ENCODE assay signal across 2 cellular contexts in the genomic region with DNA sequence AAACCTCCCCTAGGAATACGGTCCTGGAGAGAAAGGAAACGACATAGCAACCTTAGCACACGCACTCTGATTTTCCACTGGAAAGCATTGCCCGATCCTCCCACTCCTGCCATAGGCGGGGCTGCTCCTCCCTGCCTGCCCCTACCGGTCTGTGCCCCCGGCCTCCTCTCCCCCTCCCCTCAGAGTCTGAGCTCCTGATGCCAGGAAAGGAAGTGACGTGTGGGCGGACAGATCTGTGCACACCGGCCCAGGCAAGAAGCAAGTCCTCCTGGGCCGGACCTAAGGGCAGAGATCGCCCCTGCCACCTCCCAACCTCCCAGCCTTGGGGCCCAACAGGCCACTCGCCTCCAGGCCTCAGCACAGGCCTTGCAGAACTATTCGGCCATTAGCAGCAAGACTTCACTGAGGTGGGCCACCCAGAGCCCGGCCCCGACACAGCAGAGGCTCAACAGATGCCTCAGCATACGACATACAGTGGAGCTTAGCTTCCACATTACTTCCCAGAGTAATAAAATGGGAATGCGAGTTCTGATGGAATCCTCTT.
TF ChIP-seq lines count a peak whose summit lies in the region.

No MANE protein-coding gene starts in this region.

TF ChIP-seq in SK-N-SH treated with all-trans-retinoic acid at 6 μM for 48 hours, 23 proteins besides CTCF, POLR2A, EP300 and RAD21 (continued from another document):
- TF ChIP-seq, protein P1, sequence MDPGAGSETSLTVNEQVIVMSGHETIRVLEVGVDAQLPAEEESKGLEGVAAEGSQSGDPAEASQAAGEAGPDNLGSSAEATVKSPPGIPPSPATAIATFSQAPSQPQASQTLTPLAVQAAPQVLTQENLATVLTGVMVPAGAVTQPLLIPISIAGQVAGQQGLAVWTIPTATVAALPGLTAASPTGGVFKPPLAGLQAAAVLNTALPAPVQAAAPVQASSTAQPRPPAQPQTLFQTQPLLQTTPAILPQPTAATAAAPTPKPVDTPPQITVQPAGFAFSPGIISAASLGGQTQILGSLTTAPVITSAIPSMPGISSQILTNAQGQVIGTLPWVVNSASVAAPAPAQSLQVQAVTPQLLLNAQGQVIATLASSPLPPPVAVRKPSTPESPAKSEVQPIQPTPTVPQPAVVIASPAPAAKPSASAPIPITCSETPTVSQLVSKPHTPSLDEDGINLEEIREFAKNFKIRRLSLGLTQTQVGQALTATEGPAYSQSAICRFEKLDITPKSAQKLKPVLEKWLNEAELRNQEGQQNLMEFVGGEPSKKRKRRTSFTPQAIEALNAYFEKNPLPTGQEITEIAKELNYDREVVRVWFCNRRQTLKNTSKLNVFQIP (CRISPR knock-in tag; IDR thresholded peaks at IDR 0.05; ENCODE audit: borderline replicate concordance, low read depth), result no peak
- TF ChIP-seq, protein P2, sequence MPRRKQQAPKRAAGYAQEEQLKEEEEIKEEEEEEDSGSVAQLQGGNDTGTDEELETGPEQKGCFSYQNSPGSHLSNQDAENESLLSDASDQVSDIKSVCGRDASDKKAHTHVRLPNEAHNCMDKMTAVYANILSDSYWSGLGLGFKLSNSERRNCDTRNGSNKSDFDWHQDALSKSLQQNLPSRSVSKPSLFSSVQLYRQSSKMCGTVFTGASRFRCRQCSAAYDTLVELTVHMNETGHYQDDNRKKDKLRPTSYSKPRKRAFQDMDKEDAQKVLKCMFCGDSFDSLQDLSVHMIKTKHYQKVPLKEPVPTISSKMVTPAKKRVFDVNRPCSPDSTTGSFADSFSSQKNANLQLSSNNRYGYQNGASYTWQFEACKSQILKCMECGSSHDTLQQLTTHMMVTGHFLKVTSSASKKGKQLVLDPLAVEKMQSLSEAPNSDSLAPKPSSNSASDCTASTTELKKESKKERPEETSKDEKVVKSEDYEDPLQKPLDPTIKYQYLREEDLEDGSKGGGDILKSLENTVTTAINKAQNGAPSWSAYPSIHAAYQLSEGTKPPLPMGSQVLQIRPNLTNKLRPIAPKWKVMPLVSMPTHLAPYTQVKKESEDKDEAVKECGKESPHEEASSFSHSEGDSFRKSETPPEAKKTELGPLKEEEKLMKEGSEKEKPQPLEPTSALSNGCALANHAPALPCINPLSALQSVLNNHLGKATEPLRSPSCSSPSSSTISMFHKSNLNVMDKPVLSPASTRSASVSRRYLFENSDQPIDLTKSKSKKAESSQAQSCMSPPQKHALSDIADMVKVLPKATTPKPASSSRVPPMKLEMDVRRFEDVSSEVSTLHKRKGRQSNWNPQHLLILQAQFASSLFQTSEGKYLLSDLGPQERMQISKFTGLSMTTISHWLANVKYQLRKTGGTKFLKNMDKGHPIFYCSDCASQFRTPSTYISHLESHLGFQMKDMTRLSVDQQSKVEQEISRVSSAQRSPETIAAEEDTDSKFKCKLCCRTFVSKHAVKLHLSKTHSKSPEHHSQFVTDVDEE (CRISPR knock-in tag; IDR thresholded peaks at IDR 0.05), result no peak
- TF ChIP-seq, protein P3, sequence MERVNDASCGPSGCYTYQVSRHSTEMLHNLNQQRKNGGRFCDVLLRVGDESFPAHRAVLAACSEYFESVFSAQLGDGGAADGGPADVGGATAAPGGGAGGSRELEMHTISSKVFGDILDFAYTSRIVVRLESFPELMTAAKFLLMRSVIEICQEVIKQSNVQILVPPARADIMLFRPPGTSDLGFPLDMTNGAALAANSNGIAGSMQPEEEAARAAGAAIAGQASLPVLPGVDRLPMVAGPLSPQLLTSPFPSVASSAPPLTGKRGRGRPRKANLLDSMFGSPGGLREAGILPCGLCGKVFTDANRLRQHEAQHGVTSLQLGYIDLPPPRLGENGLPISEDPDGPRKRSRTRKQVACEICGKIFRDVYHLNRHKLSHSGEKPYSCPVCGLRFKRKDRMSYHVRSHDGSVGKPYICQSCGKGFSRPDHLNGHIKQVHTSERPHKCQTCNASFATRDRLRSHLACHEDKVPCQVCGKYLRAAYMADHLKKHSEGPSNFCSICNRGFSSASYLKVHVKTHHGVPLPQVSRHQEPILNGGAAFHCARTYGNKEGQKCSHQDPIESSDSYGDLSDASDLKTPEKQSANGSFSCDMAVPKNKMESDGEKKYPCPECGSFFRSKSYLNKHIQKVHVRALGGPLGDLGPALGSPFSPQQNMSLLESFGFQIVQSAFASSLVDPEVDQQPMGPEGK (CRISPR knock-in tag; IDR thresholded peaks at IDR 0.05; ENCODE audit: borderline replicate concordance), result no peak
- TF ChIP-seq SNAI2 (CRISPR knock-in tag; IDR thresholded peaks at IDR 0.05) (no peak), OSR1 (CRISPR knock-in tag; IDR thresholded peaks at IDR 0.05) (no peak), ZC3H10 (CRISPR knock-in tag; IDR thresholded peaks at IDR 0.05) (no peak), ZFP30 (CRISPR knock-in tag; IDR thresholded peaks at IDR 0.05) (no peak)
TF ChIP-seq in SK-N-SH treated with all-trans-retinoic acid at 6 μM for 48 hours: peak in this region for 0.

TF ChIP-seq in HepG2, 621 proteins besides CTCF, POLR2A, EP300 and RAD21 (continued from another document and continues in another):
- TF ChIP-seq BRCA1 (CRISPR knock-in tag; IDR thresholded peaks at IDR 0.05), result no peak
- TF ChIP-seq, protein P4, sequence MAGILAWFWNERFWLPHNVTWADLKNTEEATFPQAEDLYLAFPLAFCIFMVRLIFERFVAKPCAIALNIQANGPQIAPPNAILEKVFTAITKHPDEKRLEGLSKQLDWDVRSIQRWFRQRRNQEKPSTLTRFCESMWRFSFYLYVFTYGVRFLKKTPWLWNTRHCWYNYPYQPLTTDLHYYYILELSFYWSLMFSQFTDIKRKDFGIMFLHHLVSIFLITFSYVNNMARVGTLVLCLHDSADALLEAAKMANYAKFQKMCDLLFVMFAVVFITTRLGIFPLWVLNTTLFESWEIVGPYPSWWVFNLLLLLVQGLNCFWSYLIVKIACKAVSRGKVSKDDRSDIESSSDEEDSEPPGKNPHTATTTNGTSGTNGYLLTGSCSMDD (CRISPR knock-in tag; IDR thresholded peaks at IDR 0.05), result no peak
- TF ChIP-seq, protein P5, sequence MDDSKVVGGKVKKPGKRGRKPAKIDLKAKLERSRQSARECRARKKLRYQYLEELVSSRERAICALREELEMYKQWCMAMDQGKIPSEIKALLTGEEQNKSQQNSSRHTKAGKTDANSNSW (CRISPR knock-in tag; IDR thresholded peaks at IDR 0.05; ENCODE audit: borderline replicate concordance), result no peak
- TF ChIP-seq, protein P6, sequence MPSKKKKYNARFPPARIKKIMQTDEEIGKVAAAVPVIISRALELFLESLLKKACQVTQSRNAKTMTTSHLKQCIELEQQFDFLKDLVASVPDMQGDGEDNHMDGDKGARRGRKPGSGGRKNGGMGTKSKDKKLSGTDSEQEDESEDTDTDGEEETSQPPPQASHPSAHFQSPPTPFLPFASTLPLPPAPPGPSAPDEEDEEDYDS (CRISPR knock-in tag; IDR thresholded peaks at IDR 0.05), result no peak
- TF ChIP-seq CCAR2 (optimal IDR thresholded peaks at IDR 0.05; ENCODE audit: low read depth, low read length), result no peak
- TF ChIP-seq, protein P7, sequence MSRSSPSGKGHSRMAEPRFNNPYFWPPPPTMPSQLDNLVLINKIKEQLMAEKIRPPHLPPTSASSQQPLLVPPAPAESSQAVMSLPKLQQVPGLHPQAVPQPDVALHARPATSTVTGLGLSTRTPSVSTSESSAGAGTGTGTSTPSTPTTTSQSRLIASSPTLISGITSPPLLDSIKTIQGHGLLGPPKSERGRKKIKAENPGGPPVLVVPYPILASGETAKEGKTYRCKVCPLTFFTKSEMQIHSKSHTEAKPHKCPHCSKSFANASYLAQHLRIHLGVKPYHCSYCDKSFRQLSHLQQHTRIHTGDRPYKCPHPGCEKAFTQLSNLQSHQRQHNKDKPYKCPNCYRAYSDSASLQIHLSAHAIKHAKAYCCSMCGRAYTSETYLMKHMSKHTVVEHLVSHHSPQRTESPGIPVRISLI (CRISPR knock-in tag; IDR thresholded peaks at IDR 0.05; ENCODE audit: borderline replicate concordance), result no peak
- TF ChIP-seq ZNF383 (CRISPR knock-in tag; IDR thresholded peaks at IDR 0.05; ENCODE audit: borderline replicate concordance), result no peak
- TF ChIP-seq TOE1 (CRISPR knock-in tag; IDR thresholded peaks at IDR 0.05), result no peak
- TF ChIP-seq, protein P8, sequence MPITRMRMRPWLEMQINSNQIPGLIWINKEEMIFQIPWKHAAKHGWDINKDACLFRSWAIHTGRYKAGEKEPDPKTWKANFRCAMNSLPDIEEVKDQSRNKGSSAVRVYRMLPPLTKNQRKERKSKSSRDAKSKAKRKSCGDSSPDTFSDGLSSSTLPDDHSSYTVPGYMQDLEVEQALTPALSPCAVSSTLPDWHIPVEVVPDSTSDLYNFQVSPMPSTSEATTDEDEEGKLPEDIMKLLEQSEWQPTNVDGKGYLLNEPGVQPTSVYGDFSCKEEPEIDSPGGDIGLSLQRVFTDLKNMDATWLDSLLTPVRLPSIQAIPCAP (CRISPR knock-in tag; IDR thresholded peaks at IDR 0.05; ENCODE audit: low read depth), result no peak
- TF ChIP-seq, protein P9, sequence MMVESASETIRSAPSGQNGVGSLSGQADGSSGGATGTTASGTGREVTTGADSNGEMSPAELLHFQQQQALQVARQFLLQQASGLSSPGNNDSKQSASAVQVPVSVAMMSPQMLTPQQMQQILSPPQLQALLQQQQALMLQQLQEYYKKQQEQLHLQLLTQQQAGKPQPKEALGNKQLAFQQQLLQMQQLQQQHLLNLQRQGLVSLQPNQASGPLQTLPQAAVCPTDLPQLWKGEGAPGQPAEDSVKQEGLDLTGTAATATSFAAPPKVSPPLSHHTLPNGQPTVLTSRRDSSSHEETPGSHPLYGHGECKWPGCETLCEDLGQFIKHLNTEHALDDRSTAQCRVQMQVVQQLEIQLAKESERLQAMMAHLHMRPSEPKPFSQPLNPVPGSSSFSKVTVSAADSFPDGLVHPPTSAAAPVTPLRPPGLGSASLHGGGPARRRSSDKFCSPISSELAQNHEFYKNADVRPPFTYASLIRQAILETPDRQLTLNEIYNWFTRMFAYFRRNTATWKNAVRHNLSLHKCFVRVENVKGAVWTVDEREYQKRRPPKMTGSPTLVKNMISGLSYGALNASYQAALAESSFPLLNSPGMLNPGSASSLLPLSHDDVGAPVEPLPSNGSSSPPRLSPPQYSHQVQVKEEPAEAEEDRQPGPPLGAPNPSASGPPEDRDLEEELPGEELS (CRISPR knock-in tag; IDR thresholded peaks at IDR 0.05), result peak; percentile 48; the same call in 1 of the 2 replicates
- TF ChIP-seq NFATC3 (CRISPR knock-in tag; IDR thresholded peaks at IDR 0.05), result no peak
- peak; percentile 40; the same call in 1 of the 2 replicates for TF ChIP-seq SRF (IDR thresholded peaks at IDR 0.05; ENCODE audit: low read depth, low read length)
- no peak for TF ChIP-seq ZNF570 (CRISPR knock-in tag; IDR thresholded peaks at IDR 0.05; ENCODE audit: borderline replicate concordance)
- no peak for TF ChIP-seq ZBTB3 (CRISPR knock-in tag; IDR thresholded peaks at IDR 0.05; ENCODE audit: borderline replicate concordance, low read depth)
- peak; percentile 98 for TF ChIP-seq ZFX (CRISPR knock-in tag; IDR thresholded peaks at IDR 0.05; ENCODE audit: low read depth)
- no peak for TF ChIP-seq ZNF550 (CRISPR knock-in tag; IDR thresholded peaks at IDR 0.05; ENCODE audit: borderline replicate concordance)
- TF ChIP-seq HOXA3 (CRISPR knock-in tag; IDR thresholded peaks at IDR 0.05), result peak; percentile 77
- TF ChIP-seq ETV5 (CRISPR knock-in tag; IDR thresholded peaks at IDR 0.05; ENCODE audit: borderline replicate concordance), result peak; percentile 74; the same call in 1 of the 2 replicates
- TF ChIP-seq, protein P10, sequence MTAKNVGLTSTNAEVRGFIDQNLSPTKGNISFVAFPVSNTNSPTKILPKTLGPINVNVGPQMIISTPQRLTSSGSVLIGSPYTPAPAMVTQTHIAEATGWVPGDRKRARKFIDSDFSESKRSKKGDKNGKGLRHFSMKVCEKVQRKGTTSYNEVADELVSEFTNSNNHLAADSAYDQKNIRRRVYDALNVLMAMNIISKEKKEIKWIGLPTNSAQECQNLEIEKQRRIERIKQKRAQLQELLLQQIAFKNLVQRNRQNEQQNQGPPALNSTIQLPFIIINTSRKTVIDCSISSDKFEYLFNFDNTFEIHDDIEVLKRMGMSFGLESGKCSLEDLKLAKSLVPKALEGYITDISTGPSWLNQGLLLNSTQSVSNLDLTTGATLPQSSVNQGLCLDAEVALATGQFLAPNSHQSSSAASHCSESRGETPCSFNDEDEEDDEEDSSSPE (CRISPR knock-in tag; IDR thresholded peaks at IDR 0.05), result no peak
- no peak for TF ChIP-seq ZSCAN22 (CRISPR knock-in tag; IDR thresholded peaks at IDR 0.05)
- TF ChIP-seq ZNF678 (CRISPR knock-in tag; IDR thresholded peaks at IDR 0.05), result no peak
- no peak for TF ChIP-seq RNF2 (conservative IDR thresholded peaks at IDR 0.05; ENCODE audit: low read depth)
- no peak for TF ChIP-seq ZNF607 (CRISPR knock-in tag; IDR thresholded peaks at IDR 0.05; ENCODE audit: borderline replicate concordance)
- TF ChIP-seq, protein P11, sequence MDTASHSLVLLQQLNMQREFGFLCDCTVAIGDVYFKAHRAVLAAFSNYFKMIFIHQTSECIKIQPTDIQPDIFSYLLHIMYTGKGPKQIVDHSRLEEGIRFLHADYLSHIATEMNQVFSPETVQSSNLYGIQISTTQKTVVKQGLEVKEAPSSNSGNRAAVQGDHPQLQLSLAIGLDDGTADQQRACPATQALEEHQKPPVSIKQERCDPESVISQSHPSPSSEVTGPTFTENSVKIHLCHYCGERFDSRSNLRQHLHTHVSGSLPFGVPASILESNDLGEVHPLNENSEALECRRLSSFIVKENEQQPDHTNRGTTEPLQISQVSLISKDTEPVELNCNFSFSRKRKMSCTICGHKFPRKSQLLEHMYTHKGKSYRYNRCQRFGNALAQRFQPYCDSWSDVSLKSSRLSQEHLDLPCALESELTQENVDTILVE (CRISPR knock-in tag; IDR thresholded peaks at IDR 0.05), result no peak
- no peak for TF ChIP-seq CHD2 (IDR thresholded peaks at IDR 0.05; ENCODE audit: low read depth, low read length)
- TF ChIP-seq ZNF569 (CRISPR knock-in tag; IDR thresholded peaks at IDR 0.05; ENCODE audit: borderline replicate concordance), result no peak
- no peak for TF ChIP-seq MED13 (CRISPR knock-in tag; IDR thresholded peaks at IDR 0.05)
- no peak for TF ChIP-seq ZC3H13 (CRISPR knock-in tag; IDR thresholded peaks at IDR 0.05)
- 0 out of 2 replicates have a peak, but pooled peaks have one; percentile 10 for TF ChIP-seq NFYB (CRISPR knock-in tag; IDR thresholded peaks at IDR 0.05)
- TF ChIP-seq TBX2 (CRISPR knock-in tag; IDR thresholded peaks at IDR 0.05; ENCODE audit: borderline replicate concordance), result peak; percentile 77
- 0 out of 2 replicates have a peak, but pooled peaks have one; percentile 23 for TF ChIP-seq ZNF629 (CRISPR knock-in tag; conservative IDR thresholded peaks at IDR 0.05)
- TF ChIP-seq HMGA1 (CRISPR knock-in tag; conservative IDR thresholded peaks at IDR 0.05), result no peak
- peak; percentile 77; the same call in 1 of the 2 replicates for TF ChIP-seq ZNF292 (CRISPR knock-in tag; IDR thresholded peaks at IDR 0.05; ENCODE audit: borderline replicate concordance, low read depth)
- TF ChIP-seq, protein P12, sequence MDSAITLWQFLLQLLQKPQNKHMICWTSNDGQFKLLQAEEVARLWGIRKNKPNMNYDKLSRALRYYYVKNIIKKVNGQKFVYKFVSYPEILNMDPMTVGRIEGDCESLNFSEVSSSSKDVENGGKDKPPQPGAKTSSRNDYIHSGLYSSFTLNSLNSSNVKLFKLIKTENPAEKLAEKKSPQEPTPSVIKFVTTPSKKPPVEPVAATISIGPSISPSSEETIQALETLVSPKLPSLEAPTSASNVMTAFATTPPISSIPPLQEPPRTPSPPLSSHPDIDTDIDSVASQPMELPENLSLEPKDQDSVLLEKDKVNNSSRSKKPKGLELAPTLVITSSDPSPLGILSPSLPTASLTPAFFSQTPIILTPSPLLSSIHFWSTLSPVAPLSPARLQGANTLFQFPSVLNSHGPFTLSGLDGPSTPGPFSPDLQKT (CRISPR knock-in tag; IDR thresholded peaks at IDR 0.05; ENCODE audit: borderline replicate concordance), result no peak
